8 cellular contexts compared by ENCODE assay signal in genomic region chr12:79127268-79127895, GRCh38.
DNase-seq lines count a peak whose midpoint lies in the region; ATAC-seq and TF ChIP-seq lines count a peak whose summit lies in the region.

No MANE protein-coding gene starts in this region.

- CTCF ChIA-PET in AG04450 (lab: Charles Lee) = no interaction called here

- TF ChIP-seq CTCF in AG04450 (IDR thresholded peaks at IDR 0.05; ENCODE audit: low read depth, low read length) (no peak), brain microvascular endothelial cell (IDR thresholded peaks at IDR 0.05; ENCODE audit: low read depth, low read length, missing control alignments) (no peak)

- peak; percentile 89 for ATAC-seq in GM19455 (IDR thresholded peaks at IDR 0.05; ENCODE audit: unreplicated experiment)
- ATAC-seq in HG03342 (IDR thresholded peaks at IDR 0.05; ENCODE audit: unreplicated experiment) = peak; percentile 91

- no peaks in the 10 kb centered on the region for H3K36me3 ChIP-seq in brain microvascular endothelial cell (replicated peaks)

- DNase-seq in AG04450 (ENCODE audit: low read depth, low spot score) (peak; percentile 80), brain microvascular endothelial cell (peak; percentile 87), SHP77 (lab: John Stamatoyannopoulos, UW) (no peak), NCI-H2029 (lab: John Stamatoyannopoulos, UW) (no peak)
- DNase-seq in stimulated activated CD4-positive, alpha-beta T cell treated with anti-CD3 and anti-CD28 coated beads, Interleukin-2, amount 100 ng/mL, for 48 hours = no peak
- no peak for DNase-seq in activated CD4-positive, CD25-positive, alpha-beta regulatory T cell treated with anti-CD3 and anti-CD28 coated beads, Interleukin-2, amount 50 U/mL, for 72 hours

- H3K4me3 ChIP-seq in AG04450 (ENCODE audit: low read depth, low read length) (no peak overlapping the region), brain microvascular endothelial cell (ENCODE audit: low read depth, low read length) (no peak overlapping the region)

- H3K27ac ChIP-seq in AG04450 (ENCODE audit: low read depth, low read length) (no peak overlapping the region), brain microvascular endothelial cell (peak overlapping the region; percentile 54)

- POLR2A ChIA-PET in AG04450 (lab: Yijun Ruan, JAX) = interaction anchor here (0.6 kb wide), 1 partner anchor 932 kb away, joined by 3 read pairs; no protein-coding TSS in a partner anchor

- no peaks in the 10 kb centered on the region for H3K27me3 ChIP-seq in AG04450 (ENCODE audit: control insufficient read depth, insufficient read depth, low read length)
- H3K27me3 ChIP-seq in brain microvascular endothelial cell (replicated peaks) = no peaks in the 10 kb centered on the region

- H3K9me3 ChIP-seq in AG04450 (ENCODE audit: control insufficient read depth, insufficient read depth, low read length) = no peaks in the 10 kb centered on the region

- in situ Hi-C loops in brain microvascular endothelial cell (cut with HindIII; ENCODE audit: low pct_ligation_motif_present, low sequenced_read_pairs) = no loop called here

Comparison
In these comparisons a context has a peak if more than half of its experiments do, and no peak if none do; other contexts are left out.
1. DNase-seq: peak in AG04450 (single experiment) and brain microvascular endothelial cell (single experiment); none in stimulated activated CD4-positive, alpha-beta T cell treated with anti-CD3 and anti-CD28 coated beads, Interleukin-2, amount 100 ng/mL, for 48 hours (0 of 2), SHP77 (0 of 2), activated CD4-positive, CD25-positive, alpha-beta regulatory T cell treated with anti-CD3 and anti-CD28 coated beads, Interleukin-2, amount 50 U/mL, for 72 hours (single experiment) and NCI-H2029 (single experiment).